Comparison of ENCODE assay signal across 24 cellular contexts in genomic region chr7:27587429-27587828, GRCh38.
DNase-seq lines count a peak whose midpoint lies in the region; ATAC-seq, FAIRE-seq and TF ChIP-seq lines count a peak whose summit lies in the region.
"Had no signal": no experiment of that assay in that cellular context is flagged by ENCODE, and none has a peak within 500 bp of the region (broad histone marks: within the 10 kb centered on the region; RNA-seq: fewer than 3 reads in every experiment).

No MANE protein-coding gene starts in this region.

- peaks cover 4% of the 10 kb centered on the region for H3K27me3 Mint-ChIP-seq in memory B cell
- H3K27me3 Mint-ChIP-seq: brain; CD4-positive, CD25-positive, alpha-beta regulatory T cell; stimulated activated naive CD8-positive, alpha-beta T cell treated with anti-CD3 and anti-CD28 coated beads, Interleukin-15, amount 100 ng/mL, for 72 hours had no signal

- TF ChIP-seq POLR2A in GM12891 (IDR thresholded peaks at IDR 0.05; ENCODE audit: low read depth, low read length): no peak

- no peaks in the 10 kb centered on the region for H3K9me3 Mint-ChIP-seq in memory B cell
- H3K9me3 Mint-ChIP-seq: activated T-cell treated with anti-CD3 and anti-CD28 coated beads, Interleukin-2, amount 50 U/mL, for 4 hours; brain; CD4-positive, CD25-positive, alpha-beta regulatory T cell; stimulated activated naive CD8-positive, alpha-beta T cell treated with anti-CD3 and anti-CD28 coated beads, Interleukin-15, amount 100 ng/mL, for 72 hours; T-helper 1 cell treated with Interleukin-12 subunit alpha and Interleukin-12 subunit beta and Interleukin-4 antibody, amounts not matched to agents 30 μg/mL and 1 μg/mL, for 36 hours had no signal

- H3K4me1 Mint-ChIP-seq in memory B cell: peaks cover 14% of the 10 kb centered on the region

- H3K4me3 ChIP-seq in H7 (ENCODE audit: insufficient read depth, low read depth, low read length): no peak overlapping the region
- H3K4me3 ChIP-seq: adrenal gland, heart left ventricle, K562, lung, SJSA1, thyroid gland had no signal

- no peak overlapping the region for H3K27ac Mint-ChIP-seq in memory B cell
- H3K27ac Mint-ChIP-seq: CD4-positive, CD25-positive, alpha-beta regulatory T cell; stimulated activated naive CD8-positive, alpha-beta T cell treated with anti-CD3 and anti-CD28 coated beads, Interleukin-15, amount 100 ng/mL, for 72 hours; T-helper 1 cell treated with Interleukin-12 subunit alpha and Interleukin-12 subunit beta and Interleukin-4 antibody, amounts not matched to agents 30 μg/mL and 1 μg/mL, for 36 hours had no signal

- no peaks in the 10 kb centered on the region for H3K36me3 ChIP-seq in H7 (replicated peaks; ENCODE audit: control insufficient read depth, insufficient read depth, low read length)
- H3K36me3 ChIP-seq: adrenal gland, SJSA1, thyroid gland had no signal

- peak; percentile 87 for FAIRE-seq in GM12891 (lab: Jason Lieb, UNC)
- FAIRE-seq: G401.6, K562 had no signal

- H3K27me3 ChIP-seq in H7 (ENCODE audit: control insufficient read depth, insufficient read depth, low read length): no peaks in the 10 kb centered on the region
- H3K27me3 ChIP-seq: adrenal gland, heart left ventricle, SJSA1, thyroid gland had no signal

- peak; percentile 56 for ATAC-seq in GM18868 (IDR thresholded peaks at IDR 0.05; ENCODE audit: unreplicated experiment)
- ATAC-seq in memory B cell (ENCODE audit: low read depth): peak; percentile 73
- ATAC-seq in HG03354 (IDR thresholded peaks at IDR 0.05; ENCODE audit: poor library complexity, severe bottlenecking, unreplicated experiment): no peak
- ATAC-seq: activated T-cell treated with anti-CD3 and anti-CD28 coated beads, Interleukin-2, amount 50 U/mL, for 4 hours; heart left ventricle; K562; sciatic nerve; stimulated activated naive CD8-positive, alpha-beta T cell treated with anti-CD3 and anti-CD28 coated beads, Interleukin-15, amount 100 ng/mL, for 72 hours had no signal

- no peak for DNase-seq in GM12891 (ENCODE audit: insufficient read length, low spot score)
- peak; percentile 11 for DNase-seq in NAMALWA (ENCODE audit: low spot score)
- no peak for DNase-seq in memory B cell (ENCODE audit: low spot score in 2 of 2)
- DNase-seq in Kasumi-1 (lab: John Stamatoyannopoulos, UW): no peak
- DNase-seq in H7: no peak
- DNase-seq: activated CD4-positive, alpha-beta T cell treated with anti-CD3 and anti-CD28 coated beads for 48 hours; activated naive CD4-positive, alpha-beta T cell; activated T-cell treated with anti-CD3 and anti-CD28 coated beads, Interleukin-2, amount 50 U/mL, for 4 hours; adrenal gland; CD4-positive, CD25-positive, alpha-beta regulatory T cell; MM.1S; stimulated activated CD4-positive, alpha-beta T cell treated with anti-CD3 and anti-CD28 coated beads, Interleukin-4, amount 100 ng/mL, for 4 hours; stimulated activated naive CD8-positive, alpha-beta T cell treated with anti-CD3 and anti-CD28 coated beads, Interleukin-15, amount 100 ng/mL, for 72 hours; thyroid gland had no signal

- H3K4me3 Mint-ChIP-seq in memory B cell: peak overlapping the region; percentile 56
- H3K4me3 Mint-ChIP-seq: activated T-cell treated with anti-CD3 and anti-CD28 coated beads, Interleukin-2, amount 50 U/mL, for 4 hours; stimulated activated naive CD8-positive, alpha-beta T cell treated with anti-CD3 and anti-CD28 coated beads, Interleukin-15, amount 100 ng/mL, for 72 hours; T-helper 1 cell treated with Interleukin-12 subunit alpha and Interleukin-12 subunit beta and Interleukin-4 antibody, amounts not matched to agents 30 μg/mL and 1 μg/mL, for 36 hours had no signal

- peaks cover 7% of the 10 kb centered on the region for H3K36me3 Mint-ChIP-seq in memory B cell

TF ChIP-seq in GM12891, 5 proteins besides CTCF, POLR2A, EP300 and RAD21:
- TF ChIP-seq TAF1 (IDR thresholded peaks at IDR 0.05; ENCODE audit: low read depth, low read length) (no peak), SPI1 (IDR thresholded peaks at IDR 0.05; ENCODE audit: low read depth, low read length) (peak; percentile 67; the same call in 1 of the 2 replicates), PAX5 (IDR thresholded peaks at IDR 0.05; ENCODE audit: insufficient read depth, low read length, severe bottlenecking) (no peak)
